In genomic region chr2:87239558-87240215, GRCh38 we compare ENCODE assay signal across 8 cellular contexts.
DNase-seq lines count a peak whose midpoint lies in the region; ATAC-seq, FAIRE-seq and TF ChIP-seq lines count a peak whose summit lies in the region.
"Not testable (repeated sequence)": the region's sequence is repeated elsewhere in the genome, so short reads cannot be mapped to it uniquely, and the experiment has no call there.

No MANE protein-coding gene starts in this region.

- peak; percentile 31 for ATAC-seq in activated B cell treated with CpG ODN at 0.5 μM for 24 hours (ENCODE audit: low read depth)
- ATAC-seq in K562: peak; percentile 62
- peak; percentile 69 for ATAC-seq in HepG2
- ATAC-seq in stimulated activated naive B cell treated with anti-CD40 and anti-IgM and Interleukin-4, amounts not matched to agents 10 μg/mL and 1 μg/mL and 100 μg/mL, for 72 hours (replicated peaks): peak; percentile 42 to 59

- H3K9me1 ChIP-seq in K562 (ENCODE audit: control insufficient read depth, insufficient read depth, low read length): not testable (repeated sequence)

- not testable (repeated sequence) for BruUV-seq in K562 (replicated peaks; lab: Mats Ljungman, UMichigan); HepG2 (replicated peaks; lab: Mats Ljungman, UMichigan)

- intact Hi-C loops in activated B cell treated with CpG ODN at 0.5 μM for 24 hours (cut with micrococcal nuclease); K562 (cut with micrococcal nuclease); HepG2 (cut with micrococcal nuclease; ENCODE audit: unreplicated experiment): not testable (repeated sequence)

- H3K4me1 Mint-ChIP-seq in activated B cell treated with CpG ODN at 0.5 μM for 24 hours; glutamatergic neuron (ENCODE audit: low read depth, unreplicated experiment); stimulated activated naive B cell treated with anti-CD40 and anti-IgM and Interleukin-4, amounts not matched to agents 10 μg/mL and 1 μg/mL and 100 μg/mL, for 72 hours: not testable (repeated sequence)

- TF ChIP-seq POLR2A in K562 (conservative IDR thresholded peaks at IDR 0.05); HepG2 (IDR thresholded peaks at IDR 0.05; ENCODE audit: insufficient read depth in 1 of 2, low read depth in 2 of 2, low read length in 2 of 2): not testable (repeated sequence)

- not testable (repeated sequence) for FAIRE-seq in K562 (lab: Jason Lieb, UNC)
- FAIRE-seq in HepG2 (lab: Jason Lieb, UNC): peak; percentile 26

- not testable (repeated sequence) for DNase-seq in AG04450 (ENCODE audit: low read depth, low spot score); activated B cell treated with CpG ODN at 0.5 μM for 24 hours; K562 (ENCODE audit: extremely low read depth in 1 of 4, low spot score in 3 of 4); HepG2 (ENCODE audit: low spot score); stimulated activated naive B cell treated with anti-CD40 and anti-IgM and Interleukin-4, amounts not matched to agents 10 μg/mL and 1 μg/mL and 100 μg/mL, for 72 hours
- DNase-seq in Karpas-422 (peak; percentile 48), glutamatergic neuron (peak; percentile 10)

- H3K36me3 ChIP-seq in Karpas-422 (ENCODE audit: insufficient read depth, low read length); K562 (ENCODE audit: control insufficient read depth, insufficient read depth, low read length); HepG2 (replicated peaks in 1 of 2; ENCODE audit: control insufficient read depth in 1 of 2, insufficient read depth in 2 of 2, low read length in 2 of 2): not testable (repeated sequence)

- H3K9me3 Mint-ChIP-seq in activated B cell treated with CpG ODN at 0.5 μM for 24 hours; glutamatergic neuron (ENCODE audit: unreplicated experiment); stimulated activated naive B cell treated with anti-CD40 and anti-IgM and Interleukin-4, amounts not matched to agents 10 μg/mL and 1 μg/mL and 100 μg/mL, for 72 hours: not testable (repeated sequence)

- H3K9ac ChIP-seq in Karpas-422 (ENCODE audit: low read length); K562 (ENCODE audit: insufficient read depth in 1 of 2, low read depth in 2 of 2, low read length in 2 of 2); HepG2 (ENCODE audit: insufficient read depth, low read depth, low read length): not testable (repeated sequence)

- H3K27ac Mint-ChIP-seq in activated B cell treated with CpG ODN at 0.5 μM for 24 hours; glutamatergic neuron (ENCODE audit: unreplicated experiment); stimulated activated naive B cell treated with anti-CD40 and anti-IgM and Interleukin-4, amounts not matched to agents 10 μg/mL and 1 μg/mL and 100 μg/mL, for 72 hours: not testable (repeated sequence)

- not testable (repeated sequence) for TF ChIP-seq EP300 in K562 (IDR thresholded peaks at IDR 0.05; ENCODE audit: low read length); HepG2 (IDR thresholded peaks at IDR 0.05; ENCODE audit: low read depth in 2 of 2, low read length in 2 of 2); HepG2 (CRISPR knock-in tag; IDR thresholded peaks at IDR 0.05; ENCODE audit: borderline replicate concordance)

- not testable (repeated sequence) for H4K20me1 ChIP-seq in Karpas-422 (ENCODE audit: insufficient read depth, low read depth, low read length); K562 (replicated peaks; ENCODE audit: control insufficient read depth, insufficient read depth, low read length); HepG2 (ENCODE audit: insufficient read depth, low read length)

- TF ChIP-seq CTCF in AG04450 (IDR thresholded peaks at IDR 0.05; ENCODE audit: low read depth, low read length) (peak; percentile 22; the same call in 1 of the 2 replicates), GM12875 (IDR thresholded peaks at IDR 0.05; ENCODE audit: borderline replicate concordance, insufficient read depth, low read depth, low read length) (0 out of 2 replicates have a peak, but pooled peaks have one; percentile 20)
- not testable (repeated sequence) for TF ChIP-seq CTCF in activated B cell treated with CpG ODN at 0.5 μM for 24 hours (IDR thresholded peaks at IDR 0.05); K562 (IDR thresholded peaks at IDR 0.05 in 2 of 3, conservative IDR thresholded peaks at IDR 0.05 in 1 of 3; ENCODE audit: insufficient read depth in 2 of 3, low read depth in 1 of 3, low read length in 3 of 3); glutamatergic neuron (IDR thresholded peaks at IDR 0.05; ENCODE audit: partially characterized antibody, unreplicated experiment); HepG2 (CRISPR knock-in tag; IDR thresholded peaks at IDR 0.05)

- POLR2A ChIA-PET in AG04450 (lab: Yijun Ruan, JAX); activated B cell treated with CpG ODN at 0.5 μM for 24 hours (lab: Charles Lee); K562 (lab: Yijun Ruan, JAX); HepG2 (lab: Yijun Ruan, JAX): not testable (repeated sequence)

- TF ChIP-seq RAD21 in K562 (CRISPR knock-in tag; conservative IDR thresholded peaks at IDR 0.05 in 1 of 2, IDR thresholded peaks at IDR 0.05 in 1 of 2); HepG2 (CRISPR knock-in tag; IDR thresholded peaks at IDR 0.05): not testable (repeated sequence)

- not testable (repeated sequence) for H3K79me2 ChIP-seq in Karpas-422 (ENCODE audit: low read length); K562 (ENCODE audit: control insufficient read depth, insufficient read depth, low read length); HepG2 (ENCODE audit: insufficient read depth, low read length)

- CTCF ChIA-PET in AG04450 (lab: Charles Lee); activated B cell treated with CpG ODN at 0.5 μM for 24 hours (lab: Charles Lee); K562 (lab: Yijun Ruan, JAX; ENCODE audit: low intra/inter-chr PET ratio); HepG2 (lab: Yijun Ruan, JAX; ENCODE audit: low intra/inter-chr PET ratio, low total read pairs): not testable (repeated sequence)

- in situ Hi-C loops in K562 (cut with MboI): loop anchor here (25.0 kb wide), 1 partner anchor 773 kb away; the partner anchor contains the start of gene RNU2-63P
- in situ Hi-C loops in HepG2 (cut with HindIII; ENCODE audit: extremely low pct_ligation_motif_present, low pct_unique_long_range_greater_than_20kb): not testable (repeated sequence)

- not testable (repeated sequence) for H2AFZ ChIP-seq in Karpas-422 (ENCODE audit: low read length); K562 (ENCODE audit: low read depth, low read length); HepG2 (ENCODE audit: low read length)

- H3K9me3 ChIP-seq in AG04450 (ENCODE audit: control insufficient read depth, insufficient read depth, low read length); Karpas-422 (ENCODE audit: low read length); K562 (replicated peaks; ENCODE audit: control insufficient read depth, insufficient read depth, low read depth, low read length); HepG2 (ENCODE audit: low read length): not testable (repeated sequence)

- H3K4me1 ChIP-seq in Karpas-422 (ENCODE audit: low read length); K562 (replicated peaks in 1 of 2; ENCODE audit: control insufficient read depth in 2 of 2, insufficient read depth in 2 of 2, low read length in 2 of 2); HepG2 (ENCODE audit: insufficient read depth, low read length): not testable (repeated sequence)

- not testable (repeated sequence) for H3K27me3 ChIP-seq in AG04450 (ENCODE audit: control insufficient read depth, insufficient read depth, low read length); Karpas-422 (ENCODE audit: low read length); K562 (ENCODE audit: control insufficient read depth in 2 of 2, insufficient read depth in 2 of 2, low read length in 2 of 2); HepG2 (ENCODE audit: control insufficient read depth in 1 of 2, insufficient read depth in 2 of 2, low read length in 2 of 2)

- H3K27ac ChIP-seq in AG04450 (ENCODE audit: low read depth, low read length); Karpas-422 (ENCODE audit: low read length); K562 (ENCODE audit: extremely low read depth, low read depth, low read length); HepG2 (ENCODE audit: extremely low read length, insufficient read depth, low read length): not testable (repeated sequence)

- H3K27me3 Mint-ChIP-seq in activated B cell treated with CpG ODN at 0.5 μM for 24 hours; glutamatergic neuron (ENCODE audit: unreplicated experiment); stimulated activated naive B cell treated with anti-CD40 and anti-IgM and Interleukin-4, amounts not matched to agents 10 μg/mL and 1 μg/mL and 100 μg/mL, for 72 hours: not testable (repeated sequence)

- 13% methylated on average over 5 of the region's 8 CpGs for WGBS in K562 (ENCODE audit: insufficient coverage, low coverage, missing lambda C conversion rate)
- 34% methylated on average over 3 of the region's 8 CpGs for WGBS in HepG2 (ENCODE audit: low lambda C conversion rate)

- not testable (repeated sequence) for H3K36me3 Mint-ChIP-seq in activated B cell treated with CpG ODN at 0.5 μM for 24 hours (ENCODE audit: low read depth); glutamatergic neuron (ENCODE audit: unreplicated experiment); stimulated activated naive B cell treated with anti-CD40 and anti-IgM and Interleukin-4, amounts not matched to agents 10 μg/mL and 1 μg/mL and 100 μg/mL, for 72 hours

- not testable (repeated sequence) for H3K4me3 ChIP-seq in AG04450 (ENCODE audit: low read depth, low read length); GM12875 (ENCODE audit: low read depth, low read length); Karpas-422 (ENCODE audit: low read length); K562; HepG2 (replicated peaks in 1 of 3; ENCODE audit: insufficient read depth in 1 of 3, low read depth in 2 of 3, low read length in 3 of 3)

- H3K4me3 Mint-ChIP-seq in activated B cell treated with CpG ODN at 0.5 μM for 24 hours; glutamatergic neuron (ENCODE audit: unreplicated experiment); stimulated activated naive B cell treated with anti-CD40 and anti-IgM and Interleukin-4, amounts not matched to agents 10 μg/mL and 1 μg/mL and 100 μg/mL, for 72 hours: not testable (repeated sequence)

- H3K9me2 ChIP-seq in Karpas-422 (replicated peaks; ENCODE audit: insufficient read depth, low read length): not testable (repeated sequence)

- not testable (repeated sequence) for H3K4me2 ChIP-seq in Karpas-422 (ENCODE audit: low read depth, low read length, poor library complexity, severe bottlenecking); K562 (ENCODE audit: insufficient read depth, low read length); HepG2 (ENCODE audit: low read depth, low read length)
